Comparison of ENCODE assay signal across 1 cellular context in genomic region chr9:133825555-133826198, GRCh38.
TF ChIP-seq lines count a peak whose summit lies in the region.

No MANE protein-coding gene starts in this region.

TF ChIP-seq in HEK293, 187 proteins besides CTCF, POLR2A, EP300 and RAD21 (continued from another document):
- TF ChIP-seq ZNF639 (tag by site-specific recombination; IDR thresholded peaks at IDR 0.05) (no peak), ZSCAN18 (tag by site-specific recombination; IDR thresholded peaks at IDR 0.05) (no peak), ZNF280C (tag by site-specific recombination; IDR thresholded peaks at IDR 0.05) (no peak), YY2 (tag by site-specific recombination; IDR thresholded peaks at IDR 0.05) (no peak), ZNF175 (tag by site-specific recombination; IDR thresholded peaks at IDR 0.05) (no peak), ZBTB17 (tag by site-specific recombination; IDR thresholded peaks at IDR 0.05) (0 out of 2 replicates have a peak, but pooled peaks have one; percentile 27), ZNF843 (tag by site-specific recombination; IDR thresholded peaks at IDR 0.05) (no peak), ZNF221 (tag by site-specific recombination; IDR thresholded peaks at IDR 0.05; ENCODE audit: borderline replicate concordance) (no peak), PRDM4 (tag by site-specific recombination; IDR thresholded peaks at IDR 0.05) (0 out of 2 replicates have a peak, but pooled peaks have one; percentile 45), ZNF404 (tag by site-specific recombination; IDR thresholded peaks at IDR 0.05) (no peak), ZNF169 (tag by site-specific recombination; IDR thresholded peaks at IDR 0.05) (no peak), ZBTB44 (tag by site-specific recombination; IDR thresholded peaks at IDR 0.05) (peak; percentile 60; the same call in 1 of the 2 replicates), ZNF580 (tag by site-specific recombination; IDR thresholded peaks at IDR 0.05) (no peak), ZNF362 (tag by site-specific recombination; IDR thresholded peaks at IDR 0.05) (no peak), BCL11A (tag by site-specific recombination; IDR thresholded peaks at IDR 0.05; ENCODE audit: low read depth) (no peak), ZBTB20 (tag by site-specific recombination; IDR thresholded peaks at IDR 0.05) (no peak)
